ENCODE assay signal across 1 cellular context in the genomic region with DNA sequence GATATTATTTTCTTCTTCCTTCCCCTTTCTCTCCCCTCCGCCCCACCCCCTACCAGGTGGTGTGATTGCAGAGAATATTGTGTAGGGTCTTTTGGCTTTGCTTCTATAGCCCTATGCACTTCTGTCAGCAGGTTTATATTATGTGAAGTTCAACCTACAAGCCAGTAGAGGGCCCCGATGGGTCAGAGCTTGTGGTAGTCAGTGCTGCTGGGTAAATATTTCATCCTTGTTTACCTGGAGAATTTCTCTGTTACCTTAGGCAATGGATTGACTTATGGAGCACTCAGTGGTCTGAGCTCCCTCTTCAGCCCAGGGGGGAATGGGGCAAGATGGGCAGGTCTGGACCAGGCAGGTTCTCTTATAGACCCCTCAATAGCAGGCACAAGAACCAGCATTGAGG.
TF ChIP-seq lines count a peak whose summit lies in the region.

No MANE protein-coding gene starts in this region.

TF ChIP-seq in SK-N-SH, 30 proteins besides CTCF, POLR2A, EP300 and RAD21 (continued from another document):
- TF ChIP-seq, protein P1, sequence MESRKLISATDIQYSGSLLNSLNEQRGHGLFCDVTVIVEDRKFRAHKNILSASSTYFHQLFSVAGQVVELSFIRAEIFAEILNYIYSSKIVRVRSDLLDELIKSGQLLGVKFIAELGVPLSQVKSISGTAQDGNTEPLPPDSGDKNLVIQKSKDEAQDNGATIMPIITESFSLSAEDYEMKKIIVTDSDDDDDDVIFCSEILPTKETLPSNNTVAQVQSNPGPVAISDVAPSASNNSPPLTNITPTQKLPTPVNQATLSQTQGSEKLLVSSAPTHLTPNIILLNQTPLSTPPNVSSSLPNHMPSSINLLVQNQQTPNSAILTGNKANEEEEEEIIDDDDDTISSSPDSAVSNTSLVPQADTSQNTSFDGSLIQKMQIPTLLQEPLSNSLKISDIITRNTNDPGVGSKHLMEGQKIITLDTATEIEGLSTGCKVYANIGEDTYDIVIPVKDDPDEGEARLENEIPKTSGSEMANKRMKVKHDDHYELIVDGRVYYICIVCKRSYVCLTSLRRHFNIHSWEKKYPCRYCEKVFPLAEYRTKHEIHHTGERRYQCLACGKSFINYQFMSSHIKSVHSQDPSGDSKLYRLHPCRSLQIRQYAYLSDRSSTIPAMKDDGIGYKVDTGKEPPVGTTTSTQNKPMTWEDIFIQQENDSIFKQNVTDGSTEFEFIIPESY (IDR thresholded peaks at IDR 0.05; ENCODE audit: borderline replicate concordance, low read depth) = no peak
- no peak for TF ChIP-seq USF2 (IDR thresholded peaks at IDR 0.05; ENCODE audit: borderline replicate concordance, low read depth, low read length)
- TF ChIP-seq NRF1 (IDR thresholded peaks at IDR 0.05; ENCODE audit: low read depth, low read length) = no peak
- no peak for TF ChIP-seq GABPA (IDR thresholded peaks at IDR 0.05; ENCODE audit: low read depth)
- no peak for TF ChIP-seq MXI1 (IDR thresholded peaks at IDR 0.05; ENCODE audit: low read depth, low read length)
